ENCODE assay signal across 18 cellular contexts in genomic region chr2:73836141-73836943, GRCh38. TPM values are rescaled to one million over a fixed set of nuclear protein-coding genes. Genes with fewer than 3 reads are reported as not detected.
DNase-seq lines count a peak whose midpoint lies in the region; TF ChIP-seq lines count a peak whose summit lies in the region.
"Had no signal": no experiment of that assay in that cellular context is flagged by ENCODE, and none has a peak within 500 bp of the region (broad histone marks: within the 10 kb centered on the region; RNA-seq: fewer than 3 reads in every experiment).

No MANE protein-coding gene starts in this region.

- peaks cover 47% of the 10 kb centered on the region for H3K36me3 ChIP-seq in left ventricle myocardium inferior
- peaks cover 5% of the 10 kb centered on the region for H3K36me3 ChIP-seq in rectal smooth muscle tissue (ENCODE audit: control insufficient read depth, insufficient read depth, low read length)

- TF ChIP-seq CTCF in left ventricle myocardium inferior (IDR thresholded peaks at IDR 0.05; ENCODE audit: borderline replicate concordance), result no peak

- H3K27ac ChIP-seq in left ventricle myocardium inferior (replicated peaks) (no peak overlapping the region), rectal smooth muscle tissue (ENCODE audit: low read depth, low read length) (peak overlapping the region; percentile 88)
- H3K27ac ChIP-seq: ascending aorta had no signal

- H3K27me3 ChIP-seq in left ventricle myocardium inferior (ENCODE audit: low read depth) (no peaks in the 10 kb centered on the region), rectal smooth muscle tissue (ENCODE audit: control insufficient read depth, insufficient read depth, low read length) (no peaks in the 10 kb centered on the region)
- H3K27me3 ChIP-seq: ascending aorta, left lung had no signal

- no peaks in the 10 kb centered on the region for H3K9me3 ChIP-seq in left ventricle myocardium inferior (replicated peaks)
- H3K9me3 ChIP-seq: ascending aorta, HAP-1, left lung had no signal

- H3K4me1 ChIP-seq in left ventricle myocardium inferior (peaks cover 24% of the 10 kb centered on the region), rectal smooth muscle tissue (ENCODE audit: control insufficient read depth, insufficient read depth, low read length) (peaks cover 35% of the 10 kb centered on the region)
- H3K4me1 ChIP-seq: HAP-1 had no signal

- H3K4me3 ChIP-seq in left ventricle myocardium inferior, result no peak overlapping the region
- H3K4me3 ChIP-seq in rectal smooth muscle tissue (ENCODE audit: low read length), result peak overlapping the region; percentile 24
- H3K4me3 ChIP-seq: ascending aorta, HAP-1, left lung had no signal

- intact Hi-C loops in left ventricle myocardium inferior (cut with micrococcal nuclease), result no loop called here

- H3K9ac ChIP-seq in rectal smooth muscle tissue (ENCODE audit: low read length), result no peak overlapping the region

- peak; percentile 43 for DNase-seq in ELF-1 (ENCODE audit: low read depth, low spot score)
- peak; percentile 15 for DNase-seq in MV-4-11 (lab: John Stamatoyannopoulos, UW)
- peak; percentile 18 for DNase-seq in left ventricle myocardium inferior
- no peak for DNase-seq in DMS 273 treated with DMSO at 0.1 percent for 48 hours (lab: John Stamatoyannopoulos, UW)
- no peak for DNase-seq in NCI-H1092 (lab: John Stamatoyannopoulos, UW)
- DNase-seq in NCI-H2196 treated with DMSO at 0.1 percent for 48 hours (lab: John Stamatoyannopoulos, UW; ENCODE audit: unreplicated experiment), result no peak
- DNase-seq in activated CD4-positive, alpha-beta T cell treated with anti-CD3 and anti-CD28 coated beads, Interleukin-2, amount 50 U/mL, for 4 hours, result no peak
- DNase-seq: activated CD4-positive, alpha-beta T cell treated with anti-CD3 and anti-CD28 coated beads for 48 hours; activated naive CD4-positive, alpha-beta T cell treated with Interleukin-2 at 50 U/mL for 16 hours; activated T-cell treated with anti-CD3 and anti-CD28 coated beads for 4 hours; foreskin fibroblast; naive B cell; NCI-H1694 had no signal

RNA-seq across cellular contexts. Expression of gene STAMBP, which starts 7.6 kb away (rescaled TPM):
- 35.5 TPM for total RNA-seq in left ventricle myocardium inferior

RNA-seq across cellular contexts. Expression of gene C2orf78, which starts 52.4 kb away (rescaled TPM):
- not detected for total RNA-seq in left ventricle myocardium inferior
- total RNA-seq: ascending aorta, left lung, renal cortical epithelial cell had no signal

RNA-seq across cellular contexts. Expression of gene DUSP11, which starts 56.4 kb away (rescaled TPM):
- 10.6 TPM for total RNA-seq in left ventricle myocardium inferior

RNA-seq across cellular contexts. Expression of gene ACTG2, which starts 56.5 kb away (rescaled TPM):
- 1.6 TPM for total RNA-seq in left ventricle myocardium inferior

Comparison
In these comparisons a context has a peak if more than half of its experiments do, and no peak if none do; other contexts are left out.
1. DNase-seq: peak in ELF-1 (single experiment), MV-4-11 (single experiment) and left ventricle myocardium inferior (single experiment); none in DMS 273 treated with DMSO at 0.1 percent for 48 hours (single experiment), NCI-H1092 (single experiment), NCI-H2196 treated with DMSO at 0.1 percent for 48 hours (single experiment) and activated CD4-positive, alpha-beta T cell treated with anti-CD3 and anti-CD28 coated beads, Interleukin-2, amount 50 U/mL, for 4 hours (0 of 2).